20 cellular contexts compared by ENCODE assay signal in genomic region chr7:83646027-83646426, GRCh38. TPM values are rescaled to one million over a fixed set of nuclear protein-coding genes. Genes with fewer than 3 reads are reported as not detected.
DNase-seq lines count a peak whose midpoint lies in the region; ATAC-seq, FAIRE-seq and TF ChIP-seq lines count a peak whose summit lies in the region.
"Had no signal": no experiment of that assay in that cellular context is flagged by ENCODE, and none has a peak within 500 bp of the region (broad histone marks: within the 10 kb centered on the region; RNA-seq: fewer than 3 reads in every experiment).

No MANE protein-coding gene starts in this region.

- peaks cover 30% of the 10 kb centered on the region for H3K4me1 Mint-ChIP-seq in type B pancreatic cell (ENCODE audit: unreplicated experiment)

- no peak overlapping the region for H3K27ac Mint-ChIP-seq in type B pancreatic cell
- H3K27ac Mint-ChIP-seq: CD4-positive, alpha-beta T cell; HFFc6 had no signal

- TF ChIP-seq EP300 in A549 (IDR thresholded peaks at IDR 0.05) (no peak), K562 (IDR thresholded peaks at IDR 0.05; ENCODE audit: low read length) (no peak)

- H3K4me3 ChIP-seq in A549: no peak overlapping the region
- no peak overlapping the region for H3K4me3 ChIP-seq in K562

- H3K79me2 ChIP-seq in K562 (ENCODE audit: control insufficient read depth, insufficient read depth, low read length): no peaks in the 10 kb centered on the region

- POLR2A ChIA-PET in A549 (lab: Yijun Ruan, JAX) (no interaction called here), K562 (lab: Yijun Ruan, JAX) (no interaction called here)

- no peaks in the 10 kb centered on the region for H3K36me3 Mint-ChIP-seq in type B pancreatic cell

- no peak overlapping the region for H2AFZ ChIP-seq in K562 (ENCODE audit: low read depth, low read length)

- H3K27ac ChIP-seq in A549: no peak overlapping the region
- no peak overlapping the region for H3K27ac ChIP-seq in K562 (ENCODE audit: extremely low read depth, low read depth, low read length)
- H3K27ac ChIP-seq: C4-2B had no signal

- TF ChIP-seq CTCF in A549 (IDR thresholded peaks at IDR 0.05): no peak
- TF ChIP-seq CTCF in K562 (IDR thresholded peaks at IDR 0.05 in 2 of 3, conservative IDR thresholded peaks at IDR 0.05 in 1 of 3; ENCODE audit: insufficient read depth in 2 of 3, low read depth in 1 of 3, low read length in 3 of 3): no peak
- TF ChIP-seq CTCF in type B pancreatic cell (conservative IDR thresholded peaks at IDR 0.05): no peak

- 86% methylated on average over 3 of the region's 3 CpGs for WGBS in A549 (ENCODE audit: missing lambda C conversion rate)
- WGBS in K562 (ENCODE audit: insufficient coverage, low coverage, missing lambda C conversion rate): 2% methylated on average over 3 of the region's 3 CpGs

- H3K4me3 Mint-ChIP-seq in type B pancreatic cell: peak overlapping the region; percentile 69
- H3K4me3 Mint-ChIP-seq: CD4-positive, alpha-beta T cell; HFFc6 had no signal

- H3K36me3 ChIP-seq in K562 (ENCODE audit: control insufficient read depth, insufficient read depth, low read length): no peaks in the 10 kb centered on the region

- intact Hi-C loops in K562 (cut with micrococcal nuclease): no loop called here

- peaks cover 17% of the 10 kb centered on the region; the same call in 2 of the 3 replicates for H3K4me1 ChIP-seq in A549
- H3K4me1 ChIP-seq in K562 (replicated peaks in 1 of 2; ENCODE audit: control insufficient read depth in 2 of 2, insufficient read depth in 2 of 2, low read length in 2 of 2): no peaks in the 10 kb centered on the region
- H3K4me1 ChIP-seq: Caco-2 had no signal

- H3K9me3 ChIP-seq in A549 (no peaks in the 10 kb centered on the region), K562 (replicated peaks; ENCODE audit: control insufficient read depth, insufficient read depth, low read depth, low read length) (no peaks in the 10 kb centered on the region; the same call in 1 of the 2 replicates)
- H3K9me3 ChIP-seq: Caco-2 had no signal

- no peaks in the 10 kb centered on the region for H4K20me1 ChIP-seq in K562 (replicated peaks; ENCODE audit: control insufficient read depth, insufficient read depth, low read length)

- FAIRE-seq in A549 (lab: Jason Lieb, UNC): no peak
- no peak for FAIRE-seq in K562 (lab: Jason Lieb, UNC)
- FAIRE-seq: GM12891, GM19239 had no signal

- ATAC-seq in A549 (no peak), K562 (no peak), GM21529 (IDR thresholded peaks at IDR 0.05; ENCODE audit: unreplicated experiment) (no peak)
- ATAC-seq: HCT116 had no signal

- no peaks in the 10 kb centered on the region for H3K9me1 ChIP-seq in K562 (ENCODE audit: control insufficient read depth, insufficient read depth, low read length)

- no peak overlapping the region for H3K4me2 ChIP-seq in A549
- no peak overlapping the region for H3K4me2 ChIP-seq in K562 (ENCODE audit: insufficient read depth, low read length)

- DNase-seq in A549 (ENCODE audit: low read depth in 1 of 2, low spot score in 1 of 2): no peak
- DNase-seq in DMS53 (lab: John Stamatoyannopoulos, UW): peak; percentile 55
- DNase-seq in K562 (ENCODE audit: extremely low read depth in 1 of 4, low spot score in 3 of 4): no peak
- no peak for DNase-seq in type B pancreatic cell (ENCODE audit: extremely low spot score, unreplicated experiment)
- DNase-seq in ACHN: no peak
- DNase-seq: AML-193; Caco-2; CD4-positive, alpha-beta T cell; DMS153; DND-41; EL; GOT3; H7; HFFc6 had no signal

- in situ Hi-C loops in K562 (cut with MboI): no loop called here
- in situ Hi-C loops in ACHN (cut with HindIII; ENCODE audit: low pct_ligation_motif_present, low pct_unique_long_range_greater_than_20kb, low sequenced_read_pairs): no loop called here

- BruUV-seq in K562 (replicated peaks; lab: Mats Ljungman, UMichigan): no TSS peak

- TF ChIP-seq RAD21 in A549 (conservative IDR thresholded peaks at IDR 0.05 in 1 of 2, IDR thresholded peaks at IDR 0.05 in 1 of 2) (no peak), K562 (CRISPR knock-in tag; conservative IDR thresholded peaks at IDR 0.05 in 1 of 2, IDR thresholded peaks at IDR 0.05 in 1 of 2) (no peak)

- no peaks in the 10 kb centered on the region for H3K27me3 ChIP-seq in K562 (ENCODE audit: control insufficient read depth in 2 of 2, insufficient read depth in 2 of 2, low read length in 2 of 2)

- TF ChIP-seq POLR2A in A549 (IDR thresholded peaks at IDR 0.05; ENCODE audit: low read length): no peak
- no peak for TF ChIP-seq POLR2A in K562 (conservative IDR thresholded peaks at IDR 0.05)

- H3K27me3 Mint-ChIP-seq in type B pancreatic cell: peaks cover 4% of the 10 kb centered on the region

- H3K9me3 Mint-ChIP-seq in type B pancreatic cell: no peaks in the 10 kb centered on the region
- H3K9me3 Mint-ChIP-seq: HFFc6 had no signal

- CTCF ChIA-PET in A549 (lab: Yijun Ruan, JAX) (no interaction called here), K562 (lab: Yijun Ruan, JAX; ENCODE audit: low intra/inter-chr PET ratio) (no interaction called here)

- H3K9ac ChIP-seq in K562 (ENCODE audit: insufficient read depth in 1 of 2, low read depth in 2 of 2, low read length in 2 of 2): no peak overlapping the region

TF ChIP-seq in A549, 52 proteins besides CTCF, POLR2A, EP300 and RAD21:
- TF ChIP-seq CBX8 (IDR thresholded peaks at IDR 0.05) (no peak), ZC3H11A (IDR thresholded peaks at IDR 0.05) (no peak), SREBF2 (IDR thresholded peaks at IDR 0.05) (no peak), SMC3 (IDR thresholded peaks at IDR 0.05) (no peak), MAFK (IDR thresholded peaks at IDR 0.05; ENCODE audit: partially characterized antibody) (peak; percentile 17), ATOH8 (CRISPR knock-in tag; IDR thresholded peaks at IDR 0.05; ENCODE audit: low read depth) (no peak), MYC (IDR thresholded peaks at IDR 0.05; ENCODE audit: borderline replicate concordance, low read length) (no peak), HOXB13 (CRISPR knock-in tag; IDR thresholded peaks at IDR 0.05; ENCODE audit: low read depth) (no peak)

TF ChIP-seq in K562, 482 proteins besides CTCF, POLR2A, EP300 and RAD21:
- peak; percentile 43; the same call in 1 of the 2 replicates for TF ChIP-seq ZNF316 (IDR thresholded peaks at IDR 0.05)
- no peak for TF ChIP-seq MEF2A (IDR thresholded peaks at IDR 0.05; ENCODE audit: control insufficient read depth, low read depth, low read length)
- 0 out of 2 replicates have a peak, but pooled peaks have one; percentile 14 for TF ChIP-seq C11orf30 (IDR thresholded peaks at IDR 0.05; ENCODE audit: low read depth)

RNA-seq across cellular contexts. Expression of gene SEMA3E, which starts 2.9 kb away (rescaled TPM):
- polyA plus RNA-seq in A549 (2011; rRNA removed): 2.3 and 2.5 TPM in 2 replicates
- polyA plus RNA-seq in A549 (2012; cell fraction: cytosol; rRNA removed): 0.46 and 1.00 TPM in 2 replicates
- 0.86 and 0.98 TPM in 2 replicates for polyA plus RNA-seq in A549 (2012; cell fraction: nucleus; rRNA removed)
- 1.2 to 1.7 TPM (median 1.4 TPM) in 3 replicates for polyA plus RNA-seq in A549 (2017; fragmentation: RNase III; extraction: RNeasy Plus Mini Kit Qiagen cat#74134 plus additional on column Dnase treatment)
- polyA minus RNA-seq in A549 (2011; rRNA and poly(A)+ RNA removed): 5.2 and 12.6 TPM in 2 replicates
- 0.21 TPM in 1 of 2 replicates, not detected in the other for total RNA-seq in K562 (2011; cell fraction: chromatin; rRNA removed; ENCODE audit: low replicate concordance)
- total RNA-seq in K562 (2011; cell fraction: nucleolus; rRNA removed): 0.17 and 0.26 TPM in 2 replicates
- total RNA-seq in K562 (2011; cell fraction: nucleoplasm; rRNA removed): 0.15 TPM in 1 of 2 replicates, not detected in the other
- total RNA-seq in K562 (2014; rRNA removed): 0.08 and 1.4 TPM in 2 replicates
- total RNA-seq in K562 (2014; rRNA removed; fragmentation: Illumina TruSeq; extraction: Trizol): 0.06 and 0.25 TPM in 2 replicates
- total RNA-seq in K562 (2015; rRNA removed; fragmentation: Illumina TruSeq; extraction: Trizol): 0.14 TPM in 1 of 2 replicates, not detected in the other
- total RNA-seq in K562 (2021): 0.04 TPM in 1 of 2 replicates, not detected in the other
- 0.08 TPM in 1 of 2 replicates, not detected in the other for polyA plus RNA-seq in K562 (2011; rRNA removed)
- polyA plus RNA-seq in K562 (2011; cell fraction: cytosol; rRNA removed): 0.10 TPM in 1 of 2 replicates, not detected in the other
- 0.01 and 0.03 TPM in 2 replicates for polyA plus RNA-seq in K562 (2011; cell fraction: nucleus; rRNA removed)
- 0.06 and 0.18 TPM in 2 replicates for polyA plus RNA-seq in K562 (2012)
- 0.01 and 0.07 TPM in 2 replicates for polyA plus RNA-seq in K562 (2014; fragmentation: Illumina TruSeq; extraction: Trizol)
- polyA plus RNA-seq in K562 (2014; fragmentation: Nextera tagmentation; extraction: Ambion mirVana): under 1 TPM; 0.08 to 0.20 TPM
- not detected in 2 replicates for polyA plus RNA-seq in K562 (2014; rRNA removed)
- 0.35 TPM in 1 of 2 replicates, not detected in the other for polyA minus RNA-seq in K562 (2011; rRNA and poly(A)+ RNA removed)
- not detected in 2 replicates for polyA minus RNA-seq in K562 (2011; cell fraction: cytosol; rRNA and poly(A)+ RNA removed)
- 1.1 TPM in 1 of 2 replicates, not detected in the other for polyA minus RNA-seq in K562 (2011; cell fraction: nucleus; rRNA and poly(A)+ RNA removed)
- 4.0 and 27.7 TPM in 2 replicates for total RNA-seq in type B pancreatic cell (ENCODE audit: low replicate concordance)
- total RNA-seq: CD4-positive, alpha-beta T cell; HFFc6 had no signal
- polyA plus RNA-seq: BJ had no signal

Comparison
In these comparisons a context has a peak if more than half of its experiments do, and no peak if none do; other contexts are left out.
1. Of the 35 proteins assayed by ChIP-seq in both K562 and A549: peak only in K562: none; only in A549: MAFK; in both: none; in neither: 34.